ENCODE assay signal across 24 cellular contexts in genomic region chr2:96684883-96685282, GRCh38. TPM values are rescaled to one million over a fixed set of nuclear protein-coding genes. Genes with fewer than 3 reads are reported as not detected.
"Had no signal": no experiment of that assay in that cellular context is flagged by ENCODE, and none has a peak within 500 bp of the region (broad histone marks: within the 10 kb centered on the region; RNA-seq: fewer than 3 reads in every experiment).

No MANE protein-coding gene starts in this region.

- H3K27ac ChIP-seq: esophagus squamous epithelium, gastroesophageal sphincter, neutrophil, tibial artery, upper lobe of left lung, vagina had no signal

- H3K9me3 ChIP-seq: esophagus squamous epithelium, gastroesophageal sphincter, neutrophil, tibial artery, upper lobe of left lung, vagina had no signal

- DNase-seq: effector memory CD8-positive, alpha-beta T cell; esophagus squamous epithelium; foreskin fibroblast; glutamatergic neuron; immature natural killer cell; kidney; left cardiac atrium; left ventricle myocardium superior; mesenchymal stem cell; midbrain; naive B cell; nephron progenitor cell; stimulated activated CD4-positive, alpha-beta T cell treated with anti-CD3 and anti-CD28 coated beads, Interleukin-4, amount 100 ng/mL, for 1 hour; stimulated activated CD8-positive, alpha-beta memory T cell treated with anti-CD3 and anti-CD28 coated beads, Interleukin-4, amount 100 ng/mL, for 48 hours; stimulated activated naive CD8-positive, alpha-beta T cell treated with anti-CD3 and anti-CD28 coated beads, Interleukin-15, Interleukin-2, amounts not matched to agents 100 U/mL and 50 U/mL, for 24 hours; upper lobe of left lung had no signal

- FAIRE-seq: colon, kidney had no signal

- H3K36me3 ChIP-seq: esophagus squamous epithelium, gastroesophageal sphincter, neutrophil, tibial artery, upper lobe of left lung, vagina had no signal

- ATAC-seq: effector memory CD8-positive, alpha-beta T cell; stimulated activated effector memory CD8-positive, alpha-beta T cell treated with anti-CD3 and anti-CD28 coated beads, Interleukin-12 subunit alpha, Interleukin-12 subunit beta, amount 100 ng/mL, for 72 hours; stimulated activated naive CD8-positive, alpha-beta T cell treated with anti-CD3 and anti-CD28 coated beads, Interleukin-15, Interleukin-2, amounts not matched to agents 100 U/mL and 50 U/mL, for 24 hours had no signal

- H3K4me2 ChIP-seq: smooth muscle cell had no signal

- H3K27me3 ChIP-seq: neutrophil, upper lobe of left lung, vagina had no signal

- H3K4me3 ChIP-seq: esophagus squamous epithelium, gastroesophageal sphincter, lung, smooth muscle cell, tibial artery, upper lobe of left lung, vagina had no signal

RNA-seq across cellular contexts. Expression of gene FER1L5, which starts 42.3 kb away (rescaled TPM):
- total RNA-seq: gastroesophageal sphincter, left ventricle myocardium superior, smooth muscle cell had no signal
- polyA plus RNA-seq: immature natural killer cell, smooth muscle cell had no signal
